Comparison of ENCODE assay signal across 11 cellular contexts in the genomic region with DNA sequence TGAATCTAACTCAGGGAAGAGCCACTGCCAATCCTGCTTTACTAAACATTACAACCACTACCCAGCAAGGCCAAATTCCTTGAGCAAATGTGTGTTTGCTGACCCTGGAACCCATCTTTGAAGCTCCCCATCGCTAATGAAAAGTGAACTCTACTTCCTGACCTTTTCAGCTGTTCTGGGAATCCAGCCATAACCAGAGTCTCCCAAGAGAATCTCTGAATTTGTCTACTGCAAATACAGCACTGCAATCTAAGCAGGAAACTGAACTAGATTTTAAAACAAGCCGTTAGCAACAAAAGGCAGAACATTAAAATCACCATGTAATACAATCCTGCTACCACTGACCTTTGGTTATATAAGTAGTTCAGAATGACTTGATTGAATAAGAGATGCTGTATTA.
A peak's percentile ranks its signal among the peaks of the same experiment; 100 is the strongest.
DNase-seq lines count a peak whose midpoint lies in the region; ATAC-seq and TF ChIP-seq lines count a peak whose summit lies in the region.
"Had no signal": no experiment of that assay in that cellular context is flagged by ENCODE, and none has a peak within 500 bp of the region (broad histone marks: within the 10 kb centered on the region; RNA-seq: fewer than 3 reads in every experiment).

No MANE protein-coding gene starts in this region.

- H2BK5ac ChIP-seq in trophoblast cell (ENCODE audit: low read depth, low read length, poor library complexity), result no peak overlapping the region

- CTCF ChIA-PET in activated naive CD4-positive, alpha-beta T cell treated with anti-CD3 and anti-CD28 coated beads for 36 hours (lab: Charles Lee), result interaction anchor here (1.0 to 1.1 kb wide), 2 partner anchors 21 to 1195 kb away, joined by 3 to 4 read pairs; no protein-coding TSS in a partner anchor

- no peak overlapping the region for H2BK12ac ChIP-seq in trophoblast cell (ENCODE audit: low read length)

- no peak for TF ChIP-seq EP300 in stomach (IDR thresholded peaks at IDR 0.05)

- H3K4me3 ChIP-seq in HFF-Myc (replicated peaks; ENCODE audit: low read depth, low read length) (no peak overlapping the region), astrocyte of the spinal cord (ENCODE audit: low read depth, low read length) (no peak overlapping the region), stomach (no peak overlapping the region), trophoblast cell (ENCODE audit: low read depth, low read length) (no peak overlapping the region)

- H3K4me1 Mint-ChIP-seq in activated naive CD4-positive, alpha-beta T cell treated with anti-CD3 and anti-CD28 coated beads for 36 hours (ENCODE audit: low read depth), result no peaks in the 10 kb centered on the region

- no peak overlapping the region for H2AK5ac ChIP-seq in trophoblast cell (ENCODE audit: low read length)

- H3K27ac ChIP-seq in stomach (peak overlapping the region in 3 of 5 donors; percentile 7 to 26 (median 22)), trophoblast cell (ENCODE audit: low read depth, low read length) (no peak overlapping the region)

- H3K4me3 Mint-ChIP-seq in activated naive CD4-positive, alpha-beta T cell treated with anti-CD3 and anti-CD28 coated beads for 36 hours, result no peak overlapping the region

- no peak overlapping the region for H4K8ac ChIP-seq in trophoblast cell (ENCODE audit: low read depth, low read length)

- H3K27me3 Mint-ChIP-seq in activated naive CD4-positive, alpha-beta T cell treated with anti-CD3 and anti-CD28 coated beads for 36 hours (ENCODE audit: low read depth), result no peaks in the 10 kb centered on the region

- no peaks in the 10 kb centered on the region for H3K79me1 ChIP-seq in trophoblast cell (ENCODE audit: low read length)

- H2BK120ac ChIP-seq in trophoblast cell (ENCODE audit: insufficient read depth, low read length, poor library complexity), result no peak overlapping the region

- no peak for ATAC-seq in GM18868 (IDR thresholded peaks at IDR 0.05; ENCODE audit: unreplicated experiment)

- H3K18ac ChIP-seq in trophoblast cell (ENCODE audit: low read length), result no peak overlapping the region

- no peak for TF ChIP-seq POLR2A in stomach (IDR thresholded peaks at IDR 0.05)

- H3K36me3 ChIP-seq in stomach (no peaks in the 10 kb centered on the region), trophoblast cell (ENCODE audit: control insufficient read depth in 1 of 2, insufficient read depth in 2 of 2, low read length in 2 of 2) (no peaks in the 10 kb centered on the region)

- H3K4me1 ChIP-seq in stomach, result peaks cover 14 to 35% (median 20%) of the 10 kb centered on the region in 4 donors
- H3K4me1 ChIP-seq in trophoblast cell (ENCODE audit: control insufficient read depth in 1 of 2, insufficient read depth in 2 of 2, low read length in 2 of 2), result no peaks in the 10 kb centered on the region

- H3K27me3 ChIP-seq in stomach, result no peaks in the 10 kb centered on the region
- no peaks in the 10 kb centered on the region for H3K27me3 ChIP-seq in trophoblast cell (ENCODE audit: insufficient read depth, low read length)

- H3K36me3 Mint-ChIP-seq in activated naive CD4-positive, alpha-beta T cell treated with anti-CD3 and anti-CD28 coated beads for 36 hours (ENCODE audit: low read depth), result no peaks in the 10 kb centered on the region

- H3K4me2 ChIP-seq in trophoblast cell (ENCODE audit: low read length), result no peak overlapping the region

- H3K9me3 ChIP-seq in stomach (no peaks in the 10 kb centered on the region), trophoblast cell (ENCODE audit: insufficient read depth, low read depth, low read length) (no peaks in the 10 kb centered on the region)

- no peak overlapping the region for H2AFZ ChIP-seq in trophoblast cell (ENCODE audit: insufficient read depth, low read length, poor library complexity)

- no peak overlapping the region for H3K9ac ChIP-seq in trophoblast cell (ENCODE audit: low read length)

- no peak overlapping the region for H3K27ac Mint-ChIP-seq in activated naive CD4-positive, alpha-beta T cell treated with anti-CD3 and anti-CD28 coated beads for 36 hours

- no peak overlapping the region for H4K91ac ChIP-seq in trophoblast cell (ENCODE audit: low read depth, low read length)

- in situ Hi-C loops in astrocyte of the spinal cord (cut with HindIII; ENCODE audit: low sequenced_read_pairs), result no loop called here

- H3K79me2 ChIP-seq in trophoblast cell (ENCODE audit: control insufficient read depth, insufficient read depth, low read length, poor library complexity), result no peaks in the 10 kb centered on the region

- DNase-seq in HFF-Myc (ENCODE audit: extremely low read depth, low read depth) (peak; percentile 41), astrocyte of the spinal cord (ENCODE audit: low read depth, low spot score) (peak; percentile 95), left kidney (ENCODE audit: low read depth, low spot score) (peak; percentile 78), stomach (no peak), ureter (ENCODE audit: low spot score) (no peak), trophoblast cell (no peak)
- DNase-seq in activated naive CD4-positive, alpha-beta T cell treated with anti-CD3 and anti-CD28 coated beads for 36 hours, result no peak
- DNase-seq: activated CD8-positive, alpha-beta memory T cell treated with anti-CD3 and anti-CD28 coated beads for 24 hours; caudate nucleus; NCI-H1436 had no signal

- intact Hi-C loops in stomach (cut with DNase I; ENCODE audit: low total_unique reads), result no loop called here
- intact Hi-C loops in activated naive CD4-positive, alpha-beta T cell treated with anti-CD3 and anti-CD28 coated beads for 36 hours (cut with micrococcal nuclease), result no loop called here

- H3K9me3 Mint-ChIP-seq in activated naive CD4-positive, alpha-beta T cell treated with anti-CD3 and anti-CD28 coated beads for 36 hours, result no peaks in the 10 kb centered on the region

- H3K23ac ChIP-seq in trophoblast cell (ENCODE audit: low read length), result no peak overlapping the region

- 8 to 20% (median 12%) methylated on average over 2 of the region's 2 CpGs for WGBS in stomach, 5 donors
- WGBS in trophoblast cell (ENCODE audit: extremely low coverage, insufficient coverage, insufficient read length), result no CpG with 5 or more reads among the region's 2 CpGs

- H4K12ac ChIP-seq in trophoblast cell (ENCODE audit: low read depth, low read length), result no peak overlapping the region

- TF ChIP-seq CTCF in HFF-Myc (IDR thresholded peaks at IDR 0.05; ENCODE audit: low read depth, low read length, missing control alignments) (no peak), astrocyte of the spinal cord (IDR thresholded peaks at IDR 0.05; ENCODE audit: low read depth, low read length) (no peak), stomach (IDR thresholded peaks at IDR 0.05) (no peak)

- H3K14ac ChIP-seq in trophoblast cell (ENCODE audit: low read length), result no peak overlapping the region

- H3K4ac ChIP-seq in trophoblast cell (ENCODE audit: low read depth, low read length), result no peak overlapping the region

Comparison
In these comparisons a context has a peak if more than half of its experiments do, and no peak if none do; other contexts are left out.
1. DNase-seq: peak in HFF-Myc (single experiment), astrocyte of the spinal cord (single experiment) and left kidney (single experiment); none in stomach (single experiment), ureter (single experiment), activated naive CD4-positive, alpha-beta T cell treated with anti-CD3 and anti-CD28 coated beads for 36 hours (single experiment) and trophoblast cell (0 of 2).